Comparison of ENCODE assay signal across 34 cellular contexts in genomic region chr4:84634961-84635360, GRCh38. TPM values are rescaled to one million over a fixed set of nuclear protein-coding genes. Genes with fewer than 3 reads are reported as not detected.
"Had no signal": no experiment of that assay in that cellular context is flagged by ENCODE, and none has a peak within 500 bp of the region (broad histone marks: within the 10 kb centered on the region; RNA-seq: fewer than 3 reads in every experiment).

No MANE protein-coding gene starts in this region.

- H3K36me3 ChIP-seq: adrenal gland, cardiac muscle cell, SJSA1 had no signal

- H3K9me3 ChIP-seq: adrenal gland, SJSA1 had no signal

- H3K4me1 ChIP-seq: adrenal gland, SJSA1 had no signal

- FAIRE-seq: RCC 7860 had no signal

- H3K27me3 ChIP-seq: adrenal gland, cardiac muscle cell had no signal

- ATAC-seq: activated naive CD4-positive, alpha-beta T cell treated with anti-CD3 and anti-CD28 coated beads, Interleukin-2, amount 50 U/mL, for 72 hours; activated T-cell treated with anti-CD3 and anti-CD28 coated beads, Interleukin-2, amount 50 U/mL, for 4 hours; SK-N-SH treated with all-trans-retinoic acid at 6 μM for 48 hours had no signal

- H3K27ac ChIP-seq: adrenal gland, cardiac muscle cell, KMS-11, PC-9, SJSA1, VCaP had no signal

- H3K4me3 ChIP-seq: adrenal gland, cardiac muscle cell, PC-9, SJSA1 had no signal

- DNase-seq: activated B cell treated with CpG ODN at 0.5 μM for 24 hours; activated CD4-positive, alpha-beta memory T cell treated with anti-CD3 and anti-CD28 coated beads for 36 hours; activated CD4-positive, alpha-beta T cell treated with anti-CD3 and anti-CD28 coated beads for 4 hours; activated CD4-positive, alpha-beta T cell treated with anti-CD3 and anti-CD28 coated beads, Interleukin-2, amount 50 U/mL, for 1 hour; activated CD4-positive, CD25-positive, alpha-beta regulatory T cell treated with anti-CD3 and anti-CD28 coated beads, Interleukin-2, amount 50 U/mL, for 72 hours; activated CD8-positive, alpha-beta memory T cell treated with anti-CD3 and anti-CD28 coated beads, Interleukin-2, amount 50 U/mL, for 4 hours; activated gamma-delta T cell treated with Interleukin-2 at 50 U/mL for 16 hours; activated naive CD4-positive, alpha-beta T cell treated with anti-CD3 and anti-CD28 coated beads for 36 hours; activated T-cell treated with anti-CD3 and anti-CD28 coated beads for 4 hours; activated T-cell treated with anti-CD3 and anti-CD28 coated beads, Interleukin-2, amount 50 U/mL, for 4 hours; adrenal gland; anterior cingulate cortex; NCI-H1105; NCI-H1417 treated with DMSO at 0.1 percent for 48 hours; NCI-H187 treated with DMSO at 0.1 percent for 48 hours; NCI-H2081; NCI-H345; NCI-H524 treated with DMSO at 0.1 percent for 48 hours; NCI-H748 treated with DMSO at 0.1 percent for 48 hours; NK-92 treated with Interleukin-12 subunit alpha and Interleukin-12 subunit beta, amount 100 ng/mL, for 24 hours; SHP77 treated with DMSO at 0.1 percent for 48 hours; SW 1271; T-helper 1 cell; T-helper 2 cell; T-helper 9 cell had no signal

RNA-seq across cellular contexts. Expression of gene CDS1, which starts 52.0 kb away (rescaled TPM):
- total RNA-seq: activated T-helper 1 cell treated with anti-CD3 and anti-CD28 coated beads, Interleukin-12 subunit alpha, Interleukin-12 subunit beta, Interleukin-2, Interleukin-4 antibody, amounts not matched to agents 30 ng/mL and 10 ng/mL and 1 ng/mL, durations not matched to agents 14 hours and 24 hours and 36 hours had no signal
